Comparison of ENCODE assay signal across 20 cellular contexts in genomic region chr17:72639711-72640110, GRCh38.
"Had no signal": no experiment of that assay in that cellular context is flagged by ENCODE, and none has a peak within 500 bp of the region (broad histone marks: within the 10 kb centered on the region; RNA-seq: fewer than 3 reads in every experiment).

No MANE protein-coding gene starts in this region.

- H3K27ac Mint-ChIP-seq: activated CD8-positive, alpha-beta T cell treated with anti-CD3 and anti-CD28 coated beads for 36 hours; nephron; progenitor cell of endocrine pancreas; stimulated activated naive CD8-positive, alpha-beta T cell treated with anti-CD3 and anti-CD28 coated beads, Interleukin-15, Interleukin-2, amounts not matched to agents 100 ng/mL and 50 ng/mL, for 24 hours; T-helper 1 cell treated with Interleukin-12 subunit alpha and Interleukin-12 subunit beta and Interleukin-4 antibody, amounts not matched to agents 30 μg/mL and 1 μg/mL, for 36 hours; WTC11 had no signal

- H3K27ac ChIP-seq: cardiac muscle cell, esophagus muscularis mucosa, hepatocyte, left ventricle myocardium inferior, thoracic aorta had no signal

- H3K4me1 Mint-ChIP-seq: nephron had no signal

- H3K4me3 Mint-ChIP-seq: activated CD8-positive, alpha-beta T cell treated with anti-CD3 and anti-CD28 coated beads for 36 hours; activated T-cell treated with anti-CD3 and anti-CD28 coated beads, Interleukin-2, amount 50 U/mL, for 4 hours; nephron; stimulated activated naive CD8-positive, alpha-beta T cell treated with anti-CD3 and anti-CD28 coated beads, Interleukin-15, Interleukin-2, amounts not matched to agents 100 ng/mL and 50 ng/mL, for 24 hours; T-helper 1 cell treated with Interleukin-12 subunit alpha and Interleukin-12 subunit beta and Interleukin-4 antibody, amounts not matched to agents 30 μg/mL and 1 μg/mL, for 36 hours; WTC11 had no signal

- ATAC-seq: activated CD8-positive, alpha-beta T cell treated with anti-CD3 and anti-CD28 coated beads for 36 hours; activated T-cell treated with anti-CD3 and anti-CD28 coated beads, Interleukin-2, amount 50 U/mL, for 4 hours had no signal

- H3K79me2 ChIP-seq: hepatocyte had no signal

- H3K9me3 Mint-ChIP-seq: activated CD8-positive, alpha-beta T cell treated with anti-CD3 and anti-CD28 coated beads for 36 hours; activated T-cell treated with anti-CD3 and anti-CD28 coated beads, Interleukin-2, amount 50 U/mL, for 4 hours; stimulated activated naive CD8-positive, alpha-beta T cell treated with anti-CD3 and anti-CD28 coated beads, Interleukin-15, Interleukin-2, amounts not matched to agents 100 ng/mL and 50 ng/mL, for 24 hours; T-helper 1 cell treated with Interleukin-12 subunit alpha and Interleukin-12 subunit beta and Interleukin-4 antibody, amounts not matched to agents 30 μg/mL and 1 μg/mL, for 36 hours; WTC11 had no signal

- H3K4me1 ChIP-seq: esophagus muscularis mucosa, left ventricle myocardium inferior had no signal

- H3K4me3 ChIP-seq: cardiac muscle cell, esophagus muscularis mucosa, hepatocyte, left ventricle myocardium inferior, smooth muscle cell, thoracic aorta had no signal

- H3K36me3 ChIP-seq: cardiac muscle cell, esophagus muscularis mucosa, left ventricle myocardium inferior, thoracic aorta had no signal

- H3K4me2 ChIP-seq: hepatocyte, smooth muscle cell had no signal

- H3K36me3 Mint-ChIP-seq: WTC11 had no signal

- H3K27me3 Mint-ChIP-seq: progenitor cell of endocrine pancreas had no signal

- H2AFZ ChIP-seq: hepatocyte had no signal

- DNase-seq: activated CD4-positive, alpha-beta T cell treated with anti-CD3 and anti-CD28 coated beads for 4 hours; activated CD8-positive, alpha-beta T cell treated with anti-CD3 and anti-CD28 coated beads for 36 hours; activated effector memory CD4-positive, alpha-beta T cell treated with Interleukin-2 at 50 U/mL for 16 hours; activated naive CD4-positive, alpha-beta T cell treated with anti-CD3 and anti-CD28 coated beads, Interleukin-2, amount 50 U/mL, for 16 hours; activated T-cell treated with anti-CD3 and anti-CD28 coated beads, Interleukin-2, amount 50 U/mL, for 4 hours; kidney; left ventricle myocardium inferior; right cardiac atrium; stimulated activated CD4-positive, alpha-beta T cell treated with anti-CD3 and anti-CD28 coated beads, Interleukin-4, amount 100 ng/mL, for 4 hours; stimulated activated CD8-positive, alpha-beta memory T cell treated with anti-CD3 and anti-CD28 coated beads, Interleukin-4, amount 100 ng/mL, for 48 hours had no signal

- H3K27me3 ChIP-seq: cardiac muscle cell, hepatocyte had no signal

- H3K9me3 ChIP-seq: esophagus muscularis mucosa, left ventricle myocardium inferior, thoracic aorta had no signal
